17 cellular contexts compared by ENCODE assay signal in the genomic region with DNA sequence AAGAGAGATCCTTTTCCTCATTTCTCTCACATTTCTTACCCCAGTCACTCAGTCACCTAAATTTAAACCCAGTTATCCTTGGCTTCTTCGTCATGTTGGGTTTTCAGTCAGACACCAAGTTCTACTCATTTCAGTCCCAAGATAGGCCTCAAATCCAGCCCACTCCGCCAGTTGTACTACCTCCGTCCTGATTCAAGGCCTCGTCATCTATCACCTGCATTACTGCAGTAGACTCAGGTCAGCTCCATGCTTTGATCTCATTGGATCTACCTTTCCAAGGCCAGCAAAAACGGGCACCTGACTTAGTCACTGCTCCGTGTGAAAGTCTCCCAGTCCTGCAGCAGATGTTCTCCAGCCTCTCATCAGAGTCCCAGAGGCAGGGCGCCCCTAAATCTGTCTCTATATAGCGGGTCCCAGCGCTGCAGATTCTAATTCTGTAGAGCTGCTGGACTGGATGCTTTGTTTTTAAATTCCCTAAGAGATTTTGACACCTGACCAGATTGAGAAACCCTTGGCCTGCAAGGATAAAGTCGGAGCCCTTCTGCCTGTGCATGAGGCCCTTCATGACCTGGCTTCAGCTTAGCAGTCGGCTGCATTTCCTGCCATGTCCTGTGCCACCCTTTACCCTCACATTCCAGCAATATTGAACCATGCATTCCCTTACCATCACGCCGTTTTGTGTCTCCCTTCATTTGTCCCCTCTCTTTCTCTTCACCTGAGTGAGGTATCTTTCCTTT. TPM values are rescaled to one million over a fixed set of nuclear protein-coding genes. Genes with fewer than 3 reads are reported as not detected.
DNase-seq lines count a peak whose midpoint lies in the region; ATAC-seq and TF ChIP-seq lines count a peak whose summit lies in the region.
"Had no signal": no experiment of that assay in that cellular context is flagged by ENCODE, and none has a peak within 500 bp of the region (broad histone marks: within the 10 kb centered on the region; RNA-seq: fewer than 3 reads in every experiment).

No MANE protein-coding gene starts in this region.

- no peaks in the 10 kb centered on the region for H3K9me3 Mint-ChIP-seq in CD8-positive, alpha-beta memory T cell
- no peaks in the 10 kb centered on the region for H3K9me3 Mint-ChIP-seq in activated naive CD8-positive, alpha-beta T cell (ENCODE audit: low read depth)
- no peaks in the 10 kb centered on the region for H3K9me3 Mint-ChIP-seq in nephron

- peaks cover 4 to 39% (median 20%) of the 10 kb centered on the region in 3 donors for H3K36me3 Mint-ChIP-seq in CD8-positive, alpha-beta memory T cell
- H3K36me3 Mint-ChIP-seq in activated naive CD8-positive, alpha-beta T cell: no peaks in the 10 kb centered on the region
- H3K36me3 Mint-ChIP-seq in nephron (ENCODE audit: low read depth): peaks cover 48% of the 10 kb centered on the region

- H3K36me3 ChIP-seq in CD8-positive, alpha-beta memory T cell (ENCODE audit: insufficient read depth, low read length): peaks cover 8% of the 10 kb centered on the region
- H3K36me3 ChIP-seq: prostate gland had no signal

- no peaks in the 10 kb centered on the region for H3K27me3 Mint-ChIP-seq in CD8-positive, alpha-beta memory T cell
- H3K27me3 Mint-ChIP-seq in activated naive CD8-positive, alpha-beta T cell: no peaks in the 10 kb centered on the region
- H3K27me3 Mint-ChIP-seq in nephron (ENCODE audit: low read depth): no peaks in the 10 kb centered on the region

- DNase-seq in activated T-cell treated with anti-CD3 and anti-CD28 coated beads for 48 hours (ENCODE audit: low read depth): peak; percentile 6
- DNase-seq in activated T-cell treated with anti-CD3 and anti-CD28 coated beads, Interleukin-2, amount 50 U/mL, for 1 hour: no peak
- no peak for DNase-seq in CD8-positive, alpha-beta memory T cell
- DNase-seq in dedifferentiated amniotic fluid mesenchymal stem cell (ENCODE audit: extremely low spot score): no peak
- DNase-seq in HEK293T (ENCODE audit: extremely low spot score): no peak
- DNase-seq: adrenal gland, COR-L47, foreskin fibroblast, mucosa of descending colon, NCI-H1092 treated with DMSO at 0.1 percent for 48 hours, NCI-H69 had no signal

- ATAC-seq in HG03039 (IDR thresholded peaks at IDR 0.05; ENCODE audit: unreplicated experiment): no peak
- ATAC-seq: mucosa of descending colon, SK-N-SH treated with all-trans-retinoic acid at 6 μM for 48 hours had no signal

- no peak overlapping the region for H3K27ac ChIP-seq in CD8-positive, alpha-beta memory T cell (ENCODE audit: low read depth, low read length)
- H3K27ac ChIP-seq: adrenal gland, KMS-11, prostate gland had no signal

- TF ChIP-seq CTCF in nephron (IDR thresholded peaks at IDR 0.05; ENCODE audit: unreplicated experiment in 3 of 3): no peak

- H3K27ac Mint-ChIP-seq in CD8-positive, alpha-beta memory T cell: peak overlapping the region in 6 of 8 donors; percentile 12 to 77 (median 72)
- peak overlapping the region; percentile 83 for H3K27ac Mint-ChIP-seq in activated naive CD8-positive, alpha-beta T cell
- H3K27ac Mint-ChIP-seq in nephron: peak overlapping the region in 2 of 3 experiments; percentile 2 to 66

- H3K4me1 ChIP-seq in CD8-positive, alpha-beta memory T cell (ENCODE audit: insufficient read depth, low read length): peaks cover 12% of the 10 kb centered on the region
- H3K4me1 ChIP-seq: prostate gland had no signal

- no peaks in the 10 kb centered on the region for H3K9me3 ChIP-seq in CD8-positive, alpha-beta memory T cell (ENCODE audit: low read length)
- H3K9me3 ChIP-seq: adrenal gland, mucosa of descending colon, prostate gland had no signal

- peaks cover 54 to 75% (median 61%) of the 10 kb centered on the region in 3 donors for H3K4me1 Mint-ChIP-seq in CD8-positive, alpha-beta memory T cell
- peaks cover 56% of the 10 kb centered on the region for H3K4me1 Mint-ChIP-seq in activated naive CD8-positive, alpha-beta T cell (ENCODE audit: low read depth)
- H3K4me1 Mint-ChIP-seq in nephron: peaks cover 6% of the 10 kb centered on the region

- no peak overlapping the region for H3K4me3 Mint-ChIP-seq in CD8-positive, alpha-beta memory T cell
- H3K4me3 Mint-ChIP-seq in activated naive CD8-positive, alpha-beta T cell: no peak overlapping the region
- H3K4me3 Mint-ChIP-seq in nephron: no peak overlapping the region

- no peaks in the 10 kb centered on the region for H3K27me3 ChIP-seq in CD8-positive, alpha-beta memory T cell (ENCODE audit: insufficient read depth, low read length, poor library complexity, severe bottlenecking)
- H3K27me3 ChIP-seq: adrenal gland had no signal

- POLR2A ChIA-PET in CD8-positive, alpha-beta memory T cell (lab: Charles Lee): no interaction called here
- POLR2A ChIA-PET in HEK293T (lab: Yijun Ruan, JAX): no interaction called here

- H3K4me3 ChIP-seq in CD8-positive, alpha-beta memory T cell (ENCODE audit: low read length): no peak overlapping the region
- H3K4me3 ChIP-seq: adrenal gland, mucosa of descending colon, prostate gland had no signal

- CTCF ChIA-PET in CD8-positive, alpha-beta memory T cell (lab: Charles Lee): no interaction called here
- CTCF ChIA-PET in HEK293T (lab: Yijun Ruan, JAX): no interaction called here

TF ChIP-seq in HEK293T, 16 proteins besides CTCF, POLR2A, EP300 and RAD21:
- no peak for TF ChIP-seq ZNF384 (IDR thresholded peaks at IDR 0.05)
- TF ChIP-seq PKNOX1 (IDR thresholded peaks at IDR 0.05): no peak
- TF ChIP-seq FOXA1 (IDR thresholded peaks at IDR 0.05): no peak
- no peak for TF ChIP-seq FOXK2 (IDR thresholded peaks at IDR 0.05)
- no peak for TF ChIP-seq LEF1 (IDR thresholded peaks at IDR 0.05; ENCODE audit: borderline replicate concordance)
- no peak for TF ChIP-seq L3MBTL2 (conservative IDR thresholded peaks at IDR 0.05)
- TF ChIP-seq BHLHE40 (IDR thresholded peaks at IDR 0.05; ENCODE audit: borderline replicate concordance): no peak
- TF ChIP-seq SP1 (IDR thresholded peaks at IDR 0.05): no peak
- TF ChIP-seq NFRKB (IDR thresholded peaks at IDR 0.05): no peak
- TF ChIP-seq FOXM1 (IDR thresholded peaks at IDR 0.05; ENCODE audit: borderline replicate concordance): no peak
- no peak for TF ChIP-seq SUZ12 (IDR thresholded peaks at IDR 0.05)
- TF ChIP-seq HDGF (IDR thresholded peaks at IDR 0.05; ENCODE audit: borderline replicate concordance): no peak
- no peak for TF ChIP-seq CTBP1 (IDR thresholded peaks at IDR 0.05; ENCODE audit: borderline replicate concordance)
- no peak for TF ChIP-seq ELF4 (IDR thresholded peaks at IDR 0.05)
- no peak for TF ChIP-seq ARNT (IDR thresholded peaks at IDR 0.05)
- no peak for TF ChIP-seq TARDBP (IDR thresholded peaks at IDR 0.05)

RNA-seq across cellular contexts. Expression of gene ZFX, which starts 53.7 kb away (rescaled TPM):
- total RNA-seq in CD8-positive, alpha-beta memory T cell: 10 to 100 TPM; 35.5 to 36.6 TPM
- polyA plus RNA-seq in CD8-positive, alpha-beta memory T cell: 36.7 TPM
